ENCODE assay signal across 1 cellular context in the genomic region with DNA sequence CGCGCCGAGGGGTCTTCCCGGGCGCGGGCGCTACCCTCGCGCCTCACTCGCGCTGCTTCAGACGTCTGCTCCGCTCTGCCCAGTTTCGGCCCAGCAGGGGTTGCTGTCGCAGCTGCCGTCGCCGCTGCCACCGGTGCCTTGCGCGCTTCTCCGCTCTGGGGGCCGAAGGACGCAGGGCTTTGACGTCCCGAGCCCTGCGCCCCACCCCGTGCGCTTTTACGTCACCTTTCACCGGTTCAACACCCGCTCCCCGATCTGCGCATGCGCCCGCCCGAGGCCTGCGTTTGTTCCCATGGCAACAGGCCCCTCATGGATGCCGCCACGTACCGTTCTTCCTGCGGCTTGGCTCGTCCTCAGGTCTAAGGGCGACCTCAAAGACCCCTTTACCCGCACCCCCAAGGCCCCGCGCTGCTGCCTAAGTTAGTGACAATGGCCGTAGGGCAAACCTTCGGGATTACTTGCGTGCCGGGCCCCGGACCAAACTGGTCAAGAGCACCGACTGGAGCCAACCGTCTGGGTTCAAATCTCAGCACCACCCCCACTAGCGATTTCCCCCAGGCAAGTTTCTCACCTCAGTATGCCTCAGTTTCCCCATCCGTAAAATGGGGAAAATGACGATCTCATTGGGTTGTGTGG.
TF ChIP-seq lines count a peak whose summit lies in the region.

No MANE protein-coding gene starts in this region.

TF ChIP-seq in K562, 482 proteins besides CTCF, POLR2A, EP300 and RAD21 (continued from another document and continues in another):
- TF ChIP-seq, protein P1, sequence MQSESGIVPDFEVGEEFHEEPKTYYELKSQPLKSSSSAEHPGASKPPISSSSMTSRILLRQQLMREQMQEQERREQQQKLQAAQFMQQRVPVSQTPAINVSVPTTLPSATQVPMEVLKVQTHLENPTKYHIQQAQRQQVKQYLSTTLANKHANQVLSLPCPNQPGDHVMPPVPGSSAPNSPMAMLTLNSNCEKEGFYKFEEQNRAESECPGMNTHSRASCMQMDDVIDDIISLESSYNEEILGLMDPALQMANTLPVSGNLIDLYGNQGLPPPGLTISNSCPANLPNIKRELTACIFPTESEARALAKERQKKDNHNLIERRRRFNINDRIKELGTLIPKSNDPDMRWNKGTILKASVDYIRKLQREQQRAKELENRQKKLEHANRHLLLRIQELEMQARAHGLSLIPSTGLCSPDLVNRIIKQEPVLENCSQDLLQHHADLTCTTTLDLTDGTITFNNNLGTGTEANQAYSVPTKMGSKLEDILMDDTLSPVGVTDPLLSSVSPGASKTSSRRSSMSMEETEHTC (IDR thresholded peaks at IDR 0.05): peak; percentile 58; the same call in 1 of the 2 replicates
- TF ChIP-seq STAG1 (CRISPR knock-in tag; IDR thresholded peaks at IDR 0.05; ENCODE audit: borderline replicate concordance): no peak
- TF ChIP-seq XRCC3 (IDR thresholded peaks at IDR 0.05): no peak
- TF ChIP-seq CHD2 (IDR thresholded peaks at IDR 0.05; ENCODE audit: low read depth, low read length): no peak
- TF ChIP-seq, protein P2, sequence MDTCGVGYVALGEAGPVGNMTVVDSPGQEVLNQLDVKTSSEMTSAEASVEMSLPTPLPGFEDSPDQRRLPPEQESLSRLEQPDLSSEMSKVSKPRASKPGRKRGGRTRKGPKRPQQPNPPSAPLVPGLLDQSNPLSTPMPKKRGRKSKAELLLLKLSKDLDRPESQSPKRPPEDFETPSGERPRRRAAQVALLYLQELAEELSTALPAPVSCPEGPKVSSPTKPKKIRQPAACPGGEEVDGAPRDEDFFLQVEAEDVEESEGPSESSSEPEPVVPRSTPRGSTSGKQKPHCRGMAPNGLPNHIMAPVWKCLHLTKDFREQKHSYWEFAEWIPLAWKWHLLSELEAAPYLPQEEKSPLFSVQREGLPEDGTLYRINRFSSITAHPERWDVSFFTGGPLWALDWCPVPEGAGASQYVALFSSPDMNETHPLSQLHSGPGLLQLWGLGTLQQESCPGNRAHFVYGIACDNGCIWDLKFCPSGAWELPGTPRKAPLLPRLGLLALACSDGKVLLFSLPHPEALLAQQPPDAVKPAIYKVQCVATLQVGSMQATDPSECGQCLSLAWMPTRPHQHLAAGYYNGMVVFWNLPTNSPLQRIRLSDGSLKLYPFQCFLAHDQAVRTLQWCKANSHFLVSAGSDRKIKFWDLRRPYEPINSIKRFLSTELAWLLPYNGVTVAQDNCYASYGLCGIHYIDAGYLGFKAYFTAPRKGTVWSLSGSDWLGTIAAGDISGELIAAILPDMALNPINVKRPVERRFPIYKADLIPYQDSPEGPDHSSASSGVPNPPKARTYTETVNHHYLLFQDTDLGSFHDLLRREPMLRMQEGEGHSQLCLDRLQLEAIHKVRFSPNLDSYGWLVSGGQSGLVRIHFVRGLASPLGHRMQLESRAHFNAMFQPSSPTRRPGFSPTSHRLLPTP (IDR thresholded peaks at IDR 0.05; ENCODE audit: borderline replicate concordance, extremely low read depth, insufficient read length): no peak
- TF ChIP-seq NELFE (IDR thresholded peaks at IDR 0.05; ENCODE audit: insufficient read depth, insufficient read length): no peak
- no peak for TF ChIP-seq THRAP3 (IDR thresholded peaks at IDR 0.05; ENCODE audit: borderline replicate concordance)
- TF ChIP-seq DPF2 (IDR thresholded peaks at IDR 0.05): 0 out of 2 replicates have a peak, but pooled peaks have one; percentile 9
- TF ChIP-seq, protein P3, sequence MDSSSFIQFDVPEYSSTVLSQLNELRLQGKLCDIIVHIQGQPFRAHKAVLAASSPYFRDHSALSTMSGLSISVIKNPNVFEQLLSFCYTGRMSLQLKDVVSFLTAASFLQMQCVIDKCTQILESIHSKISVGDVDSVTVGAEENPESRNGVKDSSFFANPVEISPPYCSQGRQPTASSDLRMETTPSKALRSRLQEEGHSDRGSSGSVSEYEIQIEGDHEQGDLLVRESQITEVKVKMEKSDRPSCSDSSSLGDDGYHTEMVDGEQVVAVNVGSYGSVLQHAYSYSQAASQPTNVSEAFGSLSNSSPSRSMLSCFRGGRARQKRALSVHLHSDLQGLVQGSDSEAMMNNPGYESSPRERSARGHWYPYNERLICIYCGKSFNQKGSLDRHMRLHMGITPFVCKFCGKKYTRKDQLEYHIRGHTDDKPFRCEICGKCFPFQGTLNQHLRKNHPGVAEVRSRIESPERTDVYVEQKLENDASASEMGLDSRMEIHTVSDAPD (CRISPR knock-in tag; IDR thresholded peaks at IDR 0.05): no peak
- TF ChIP-seq, protein P4, sequence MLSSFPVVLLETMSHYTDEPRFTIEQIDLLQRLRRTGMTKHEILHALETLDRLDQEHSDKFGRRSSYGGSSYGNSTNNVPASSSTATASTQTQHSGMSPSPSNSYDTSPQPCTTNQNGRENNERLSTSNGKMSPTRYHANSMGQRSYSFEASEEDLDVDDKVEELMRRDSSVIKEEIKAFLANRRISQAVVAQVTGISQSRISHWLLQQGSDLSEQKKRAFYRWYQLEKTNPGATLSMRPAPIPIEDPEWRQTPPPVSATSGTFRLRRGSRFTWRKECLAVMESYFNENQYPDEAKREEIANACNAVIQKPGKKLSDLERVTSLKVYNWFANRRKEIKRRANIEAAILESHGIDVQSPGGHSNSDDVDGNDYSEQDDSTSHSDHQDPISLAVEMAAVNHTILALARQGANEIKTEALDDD (IDR thresholded peaks at IDR 0.05): no peak
- TF ChIP-seq, protein P5, sequence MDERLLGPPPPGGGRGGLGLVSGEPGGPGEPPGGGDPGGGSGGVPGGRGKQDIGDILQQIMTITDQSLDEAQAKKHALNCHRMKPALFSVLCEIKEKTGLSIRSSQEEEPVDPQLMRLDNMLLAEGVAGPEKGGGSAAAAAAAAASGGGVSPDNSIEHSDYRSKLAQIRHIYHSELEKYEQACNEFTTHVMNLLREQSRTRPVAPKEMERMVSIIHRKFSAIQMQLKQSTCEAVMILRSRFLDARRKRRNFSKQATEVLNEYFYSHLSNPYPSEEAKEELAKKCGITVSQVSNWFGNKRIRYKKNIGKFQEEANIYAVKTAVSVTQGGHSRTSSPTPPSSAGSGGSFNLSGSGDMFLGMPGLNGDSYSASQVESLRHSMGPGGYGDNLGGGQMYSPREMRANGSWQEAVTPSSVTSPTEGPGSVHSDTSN (CRISPR knock-in tag; IDR thresholded peaks at IDR 0.05; ENCODE audit: low read depth): no peak
- TF ChIP-seq, protein P5 (tag; conservative IDR thresholded peaks at IDR 0.05; ENCODE audit: low read depth): no peak
- 0 out of 2 replicates have a peak, but pooled peaks have one; percentile 13 for TF ChIP-seq BHLHE40 (IDR thresholded peaks at IDR 0.05; ENCODE audit: low read length)
- TF ChIP-seq EZH2 (IDR thresholded peaks at IDR 0.05; ENCODE audit: borderline replicate concordance, low read depth, low read length): no peak
- peak in 1 of 2 experiments; percentile 96; a peak in 2 of 4 replicates for TF ChIP-seq CSDE1 (IDR thresholded peaks at IDR 0.05)
- TF ChIP-seq, protein P6, sequence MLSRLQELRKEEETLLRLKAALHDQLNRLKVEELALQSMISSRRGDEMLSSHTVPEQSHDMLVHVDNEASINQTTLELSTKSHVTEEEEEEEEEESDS (CRISPR knock-in tag; IDR thresholded peaks at IDR 0.05): no peak
- TF ChIP-seq SP1 (CRISPR knock-in tag; IDR thresholded peaks at IDR 0.05): peak; percentile 54; the same call in 1 of the 2 replicates
- peak; percentile 96 for TF ChIP-seq RBM22 (IDR thresholded peaks at IDR 0.05; ENCODE audit: low read depth, low read length, poor library complexity, severe bottlenecking)
- TF ChIP-seq, protein P7, sequence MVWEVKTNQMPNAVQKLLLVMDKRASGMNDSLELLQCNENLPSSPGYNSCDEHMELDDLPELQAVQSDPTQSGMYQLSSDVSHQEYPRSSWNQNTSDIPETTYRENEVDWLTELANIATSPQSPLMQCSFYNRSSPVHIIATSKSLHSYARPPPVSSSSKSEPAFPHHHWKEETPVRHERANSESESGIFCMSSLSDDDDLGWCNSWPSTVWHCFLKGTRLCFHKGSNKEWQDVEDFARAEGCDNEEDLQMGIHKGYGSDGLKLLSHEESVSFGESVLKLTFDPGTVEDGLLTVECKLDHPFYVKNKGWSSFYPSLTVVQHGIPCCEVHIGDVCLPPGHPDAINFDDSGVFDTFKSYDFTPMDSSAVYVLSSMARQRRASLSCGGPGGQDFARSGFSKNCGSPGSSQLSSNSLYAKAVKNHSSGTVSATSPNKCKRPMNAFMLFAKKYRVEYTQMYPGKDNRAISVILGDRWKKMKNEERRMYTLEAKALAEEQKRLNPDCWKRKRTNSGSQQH (CRISPR knock-in tag; IDR thresholded peaks at IDR 0.05): no peak
- TF ChIP-seq SAP30 (IDR thresholded peaks at IDR 0.05; ENCODE audit: borderline replicate concordance, insufficient read depth, low read depth, low read length, poor library complexity, severe bottlenecking): peak; percentile 77
- TF ChIP-seq, protein P8, sequence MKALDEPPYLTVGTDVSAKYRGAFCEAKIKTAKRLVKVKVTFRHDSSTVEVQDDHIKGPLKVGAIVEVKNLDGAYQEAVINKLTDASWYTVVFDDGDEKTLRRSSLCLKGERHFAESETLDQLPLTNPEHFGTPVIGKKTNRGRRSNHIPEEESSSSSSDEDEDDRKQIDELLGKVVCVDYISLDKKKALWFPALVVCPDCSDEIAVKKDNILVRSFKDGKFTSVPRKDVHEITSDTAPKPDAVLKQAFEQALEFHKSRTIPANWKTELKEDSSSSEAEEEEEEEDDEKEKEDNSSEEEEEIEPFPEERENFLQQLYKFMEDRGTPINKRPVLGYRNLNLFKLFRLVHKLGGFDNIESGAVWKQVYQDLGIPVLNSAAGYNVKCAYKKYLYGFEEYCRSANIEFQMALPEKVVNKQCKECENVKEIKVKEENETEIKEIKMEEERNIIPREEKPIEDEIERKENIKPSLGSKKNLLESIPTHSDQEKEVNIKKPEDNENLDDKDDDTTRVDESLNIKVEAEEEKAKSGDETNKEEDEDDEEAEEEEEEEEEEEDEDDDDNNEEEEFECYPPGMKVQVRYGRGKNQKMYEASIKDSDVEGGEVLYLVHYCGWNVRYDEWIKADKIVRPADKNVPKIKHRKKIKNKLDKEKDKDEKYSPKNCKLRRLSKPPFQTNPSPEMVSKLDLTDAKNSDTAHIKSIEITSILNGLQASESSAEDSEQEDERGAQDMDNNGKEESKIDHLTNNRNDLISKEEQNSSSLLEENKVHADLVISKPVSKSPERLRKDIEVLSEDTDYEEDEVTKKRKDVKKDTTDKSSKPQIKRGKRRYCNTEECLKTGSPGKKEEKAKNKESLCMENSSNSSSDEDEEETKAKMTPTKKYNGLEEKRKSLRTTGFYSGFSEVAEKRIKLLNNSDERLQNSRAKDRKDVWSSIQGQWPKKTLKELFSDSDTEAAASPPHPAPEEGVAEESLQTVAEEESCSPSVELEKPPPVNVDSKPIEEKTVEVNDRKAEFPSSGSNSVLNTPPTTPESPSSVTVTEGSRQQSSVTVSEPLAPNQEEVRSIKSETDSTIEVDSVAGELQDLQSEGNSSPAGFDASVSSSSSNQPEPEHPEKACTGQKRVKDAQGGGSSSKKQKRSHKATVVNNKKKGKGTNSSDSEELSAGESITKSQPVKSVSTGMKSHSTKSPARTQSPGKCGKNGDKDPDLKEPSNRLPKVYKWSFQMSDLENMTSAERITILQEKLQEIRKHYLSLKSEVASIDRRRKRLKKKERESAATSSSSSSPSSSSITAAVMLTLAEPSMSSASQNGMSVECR (CRISPR knock-in tag; IDR thresholded peaks at IDR 0.05): peak; percentile 60
- TF ChIP-seq ZNF551 (CRISPR knock-in tag; IDR thresholded peaks at IDR 0.05): no peak
- no peak for TF ChIP-seq ETV6 (IDR thresholded peaks at IDR 0.05; ENCODE audit: borderline replicate concordance in 1 of 2, low read depth in 2 of 2, low read length in 1 of 2)
- no peak for TF ChIP-seq ETV6 (CRISPR knock-in tag; IDR thresholded peaks at IDR 0.05; ENCODE audit: borderline replicate concordance)
- no peak for TF ChIP-seq KDM5B (IDR thresholded peaks at IDR 0.05; ENCODE audit: insufficient replicate concordance, low read depth, low read length)
- no peak for TF ChIP-seq KAT8 (IDR thresholded peaks at IDR 0.05; ENCODE audit: low read depth)
- no peak for TF ChIP-seq ETS2 (tag; IDR thresholded peaks at IDR 0.05; ENCODE audit: borderline replicate concordance, poor library complexity, severe bottlenecking)
- TF ChIP-seq, protein P9, sequence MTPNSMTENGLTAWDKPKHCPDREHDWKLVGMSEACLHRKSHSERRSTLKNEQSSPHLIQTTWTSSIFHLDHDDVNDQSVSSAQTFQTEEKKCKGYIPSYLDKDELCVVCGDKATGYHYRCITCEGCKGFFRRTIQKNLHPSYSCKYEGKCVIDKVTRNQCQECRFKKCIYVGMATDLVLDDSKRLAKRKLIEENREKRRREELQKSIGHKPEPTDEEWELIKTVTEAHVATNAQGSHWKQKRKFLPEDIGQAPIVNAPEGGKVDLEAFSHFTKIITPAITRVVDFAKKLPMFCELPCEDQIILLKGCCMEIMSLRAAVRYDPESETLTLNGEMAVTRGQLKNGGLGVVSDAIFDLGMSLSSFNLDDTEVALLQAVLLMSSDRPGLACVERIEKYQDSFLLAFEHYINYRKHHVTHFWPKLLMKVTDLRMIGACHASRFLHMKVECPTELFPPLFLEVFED (CRISPR knock-in tag; conservative IDR thresholded peaks at IDR 0.05): 0 out of 2 replicates have a peak, but pooled peaks have one; percentile 16
- TF ChIP-seq, protein P10, sequence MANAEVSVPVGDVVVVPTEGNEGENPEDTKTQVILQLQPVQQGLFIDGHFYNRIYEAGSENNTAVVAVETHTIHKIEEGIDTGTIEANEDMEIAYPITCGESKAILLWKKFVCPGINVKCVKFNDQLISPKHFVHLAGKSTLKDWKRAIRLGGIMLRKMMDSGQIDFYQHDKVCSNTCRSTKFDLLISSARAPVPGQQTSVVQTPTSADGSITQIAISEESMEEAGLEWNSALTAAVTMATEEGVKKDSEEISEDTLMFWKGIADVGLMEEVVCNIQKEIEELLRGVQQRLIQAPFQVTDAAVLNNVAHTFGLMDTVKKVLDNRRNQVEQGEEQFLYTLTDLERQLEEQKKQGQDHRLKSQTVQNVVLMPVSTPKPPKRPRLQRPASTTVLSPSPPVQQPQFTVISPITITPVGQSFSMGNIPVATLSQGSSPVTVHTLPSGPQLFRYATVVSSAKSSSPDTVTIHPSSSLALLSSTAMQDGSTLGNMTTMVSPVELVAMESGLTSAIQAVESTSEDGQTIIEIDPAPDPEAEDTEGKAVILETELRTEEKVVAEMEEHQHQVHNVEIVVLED (CRISPR knock-in tag; IDR thresholded peaks at IDR 0.05): peak; percentile 86
- no peak for TF ChIP-seq ZNF175 (CRISPR knock-in tag; IDR thresholded peaks at IDR 0.05; ENCODE audit: low read depth)
- TF ChIP-seq NONO (IDR thresholded peaks at IDR 0.05; ENCODE audit: low read depth in 2 of 2, low read length in 1 of 2): peak in 1 of 2 experiments; percentile 52; a peak in 1 of 4 replicates
- no peak for TF ChIP-seq SP2 (IDR thresholded peaks at IDR 0.05; ENCODE audit: extremely low read depth, low read depth, low read length, poor library complexity, severe bottlenecking)
- TF ChIP-seq, protein P11, sequence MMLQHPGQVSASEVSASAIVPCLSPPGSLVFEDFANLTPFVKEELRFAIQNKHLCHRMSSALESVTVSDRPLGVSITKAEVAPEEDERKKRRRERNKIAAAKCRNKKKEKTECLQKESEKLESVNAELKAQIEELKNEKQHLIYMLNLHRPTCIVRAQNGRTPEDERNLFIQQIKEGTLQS (IDR thresholded peaks at IDR 0.05): peak; percentile 50; the same call in 1 of the 2 replicates
- TF ChIP-seq, protein P11 (CRISPR knock-in tag; conservative IDR thresholded peaks at IDR 0.05): no peak; the same call in 1 of the 2 replicates
